Comparison of ENCODE assay signal across 19 cellular contexts in the genomic region with DNA sequence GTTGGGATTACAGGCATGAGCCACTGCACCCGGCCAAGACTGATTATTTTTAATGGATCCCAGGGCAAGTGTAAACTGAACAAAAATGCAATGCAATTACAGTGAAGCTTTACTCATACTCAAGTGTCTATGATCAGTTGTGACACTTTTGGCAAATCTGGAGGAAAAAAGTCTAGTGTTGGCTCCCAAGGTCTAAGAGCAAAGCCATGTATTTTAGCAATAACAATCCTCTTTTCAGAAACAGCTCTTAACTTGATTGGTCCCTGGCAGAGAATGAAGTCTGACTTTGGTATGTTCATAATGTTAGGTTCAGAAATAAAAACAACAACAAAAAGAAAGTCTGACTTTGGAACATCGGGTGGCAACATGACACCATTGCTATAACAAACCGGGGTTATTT. TPM values are rescaled to one million over a fixed set of nuclear protein-coding genes. Genes with fewer than 3 reads are reported as not detected.
DNase-seq lines count a peak whose midpoint lies in the region; ATAC-seq and TF ChIP-seq lines count a peak whose summit lies in the region.
"Had no signal": no experiment of that assay in that cellular context is flagged by ENCODE, and none has a peak within 500 bp of the region (broad histone marks: within the 10 kb centered on the region; RNA-seq: fewer than 3 reads in every experiment).

No MANE protein-coding gene starts in this region.

- DNase-seq in Calu3 (no peak), fibroblast of peridontal ligament (ENCODE audit: extremely low read depth) (peak; percentile 19), NCI-H1436 treated with DMSO at 0.1 percent for 48 hours (lab: John Stamatoyannopoulos, UW) (no peak), hippocampal formation (lab: John Stamatoyannopoulos, UW) (no peak)
- no peak for DNase-seq in activated CD8-positive, alpha-beta memory T cell treated with anti-CD3 and anti-CD28 coated beads for 24 hours
- DNase-seq: DMS153, DND-41, KBM-7, NCI-H1105 treated with DMSO at 0.1 percent for 48 hours, NCI-H2029, NCI-H510A, PC-9, SJCRH30, T-cell had no signal

- no peaks in the 10 kb centered on the region for H3K36me3 Mint-ChIP-seq in Calu3 (ENCODE audit: insufficient read depth, unreplicated experiment)
- H3K36me3 Mint-ChIP-seq: T-cell had no signal

- no peaks in the 10 kb centered on the region for H3K79me2 ChIP-seq in OCI-LY3 (ENCODE audit: low read length)

- TF ChIP-seq CTCF in Calu3 (IDR thresholded peaks at IDR 0.05; ENCODE audit: unreplicated experiment) = no peak
- no peak for TF ChIP-seq CTCF in OCI-LY3 (IDR thresholded peaks at IDR 0.05; ENCODE audit: low read depth, low read length)

- peaks cover 28% of the 10 kb centered on the region for H3K4me1 ChIP-seq in OCI-LY3 (ENCODE audit: low read length)
- H3K4me1 ChIP-seq: SJCRH30 had no signal

- H3K4me1 Mint-ChIP-seq in Calu3 (ENCODE audit: low read depth, unreplicated experiment) = peaks cover 22% of the 10 kb centered on the region
- H3K4me1 Mint-ChIP-seq: T-cell had no signal

- no peaks in the 10 kb centered on the region; the same call in 1 of the 2 replicates for H3K9me3 ChIP-seq in OCI-LY3 (ENCODE audit: insufficient read depth, low read length)
- H3K9me3 ChIP-seq: SJCRH30 had no signal

- no peak overlapping the region for H3K27ac ChIP-seq in OCI-LY3 (ENCODE audit: low read length)
- H3K27ac ChIP-seq: PC-9, SJCRH30 had no signal

- CTCF ChIA-PET in Calu3 (lab: Charles Lee) = interaction anchor here (1.3 kb wide), 1 partner anchor 830 kb away, joined by 3 read pairs; no protein-coding TSS in a partner anchor

- H3K4me3 ChIP-seq in OCI-LY3 (ENCODE audit: low read length) = no peak overlapping the region; the same call in 1 of the 2 replicates
- H3K4me3 ChIP-seq: PC-9, SJCRH30 had no signal

- H3K27me3 Mint-ChIP-seq in Calu3 (ENCODE audit: unreplicated experiment) = no peaks in the 10 kb centered on the region
- H3K27me3 Mint-ChIP-seq: T-cell had no signal

- no peaks in the 10 kb centered on the region for H3K36me3 ChIP-seq in OCI-LY3 (replicated peaks; ENCODE audit: low read depth, low read length)
- H3K36me3 ChIP-seq: SJCRH30 had no signal

- peak overlapping the region; percentile 26 for H3K4me3 Mint-ChIP-seq in Calu3 (ENCODE audit: low read depth, unreplicated experiment)
- H3K4me3 Mint-ChIP-seq: T-cell had no signal

- no peak overlapping the region for H2AFZ ChIP-seq in OCI-LY3 (ENCODE audit: low read depth, low read length)
- H2AFZ ChIP-seq: PC-9 had no signal

- intact Hi-C loops in Calu3 (cut with micrococcal nuclease; ENCODE audit: unreplicated experiment) = loop anchor here (5.0 kb wide), 1 partner anchor 80 kb away; no protein-coding TSS in a partner anchor

- H3K27me3 ChIP-seq in OCI-LY3 (ENCODE audit: low read depth, low read length) = no peaks in the 10 kb centered on the region
- H3K27me3 ChIP-seq: SJCRH30 had no signal

- peak overlapping the region; percentile 64 for H3K27ac Mint-ChIP-seq in Calu3 (ENCODE audit: unreplicated experiment)
- H3K27ac Mint-ChIP-seq: T-cell had no signal

- no peaks in the 10 kb centered on the region for H3K9me3 Mint-ChIP-seq in Calu3 (ENCODE audit: low read depth, unreplicated experiment)

- no peaks in the 10 kb centered on the region for H4K20me1 ChIP-seq in OCI-LY3 (ENCODE audit: insufficient read depth, low read length)

- BruUV-seq in Calu3 (replicated peaks; lab: Mats Ljungman, UMichigan) = no TSS peak

- no peak for ATAC-seq in GM18861 (IDR thresholded peaks at IDR 0.05; ENCODE audit: unreplicated experiment)
- ATAC-seq: Right ventricle myocardium inferior, T-cell had no signal

- peak overlapping the region; percentile 32 for H3K4me2 ChIP-seq in OCI-LY3 (ENCODE audit: low read length)
- H3K4me2 ChIP-seq: PC-9 had no signal

- H3K9ac ChIP-seq in OCI-LY3 (ENCODE audit: low read length) = no peak overlapping the region

RNA-seq across cellular contexts. Expression of a gene that starts 40.2 kb away (rescaled TPM):
- 11.2 and 14.2 TPM in 2 replicates for total RNA-seq in Calu3 (2022)
- total RNA-seq: T-cell had no signal

RNA-seq across cellular contexts. Expression of a gene that starts 55.0 kb away (rescaled TPM):
- total RNA-seq in Calu3 (2022) = 2.6 TPM in 2 replicates
- total RNA-seq: LHCN-M2, MCF 10A, T-cell had no signal
